ENCODE assay signal across 1 cellular context in the genomic region with DNA sequence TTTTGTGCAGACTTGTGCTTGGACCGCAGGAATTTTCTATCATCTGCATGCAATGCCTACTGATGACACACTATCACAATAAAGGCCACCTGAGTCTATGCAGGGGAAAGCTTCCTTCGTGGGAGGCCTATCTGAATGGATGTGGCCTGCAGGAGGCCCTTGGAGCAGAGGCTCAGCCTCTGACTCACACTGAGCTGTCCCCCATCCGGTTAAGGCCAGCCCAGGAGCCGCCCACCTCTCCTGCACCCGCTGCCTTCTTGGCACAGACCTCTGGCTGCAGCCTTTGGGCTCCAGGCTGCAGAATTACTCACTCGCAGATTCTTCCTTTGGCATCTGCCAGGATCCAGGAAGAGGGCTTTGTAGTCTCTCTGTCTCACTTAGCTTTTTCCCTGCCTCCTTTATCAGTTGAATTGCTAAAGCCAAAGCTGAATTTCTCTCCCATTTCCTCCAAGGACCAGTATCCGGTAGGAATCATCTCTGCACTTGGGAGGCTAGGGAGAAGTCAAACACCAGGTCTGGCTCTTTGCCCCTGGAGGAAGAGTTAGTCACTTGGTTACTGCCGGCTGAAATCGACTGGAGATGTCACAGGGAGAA.
TF ChIP-seq lines count a peak whose summit lies in the region.

No MANE protein-coding gene starts in this region.

TF ChIP-seq in A549, 52 proteins besides CTCF, POLR2A, EP300 and RAD21 (continued from another document):
- no peak for TF ChIP-seq POLR2AphosphoS2 (conservative IDR thresholded peaks at IDR 0.05; ENCODE audit: low read length)
- peak; percentile 92 for TF ChIP-seq FOSL2 (IDR thresholded peaks at IDR 0.05)
- peak; percentile 94 for TF ChIP-seq FOSL2 (CRISPR knock-in tag; IDR thresholded peaks at IDR 0.05)
- TF ChIP-seq NFE2L2 (conservative IDR thresholded peaks at IDR 0.05; ENCODE audit: low read length): no peak
- TF ChIP-seq RCOR1 (IDR thresholded peaks at IDR 0.05; ENCODE audit: low read depth, low read length): no peak
- no peak for TF ChIP-seq HEYL (CRISPR knock-in tag; IDR thresholded peaks at IDR 0.05)
- TF ChIP-seq JUN (IDR thresholded peaks at IDR 0.05): peak; percentile 93 to 95
- TF ChIP-seq, protein P1, sequence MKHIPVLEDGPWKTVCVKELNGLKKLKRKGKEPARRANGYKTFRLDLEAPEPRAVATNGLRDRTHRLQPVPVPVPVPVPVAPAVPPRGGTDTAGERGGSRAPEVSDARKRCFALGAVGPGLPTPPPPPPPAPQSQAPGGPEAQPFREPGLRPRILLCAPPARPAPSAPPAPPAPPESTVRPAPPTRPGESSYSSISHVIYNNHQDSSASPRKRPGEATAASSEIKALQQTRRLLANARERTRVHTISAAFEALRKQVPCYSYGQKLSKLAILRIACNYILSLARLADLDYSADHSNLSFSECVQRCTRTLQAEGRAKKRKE (CRISPR knock-in tag; IDR thresholded peaks at IDR 0.05; ENCODE audit: low read depth): no peak
- TF ChIP-seq NPAS2 (CRISPR knock-in tag; IDR thresholded peaks at IDR 0.05; ENCODE audit: borderline replicate concordance): no peak
- TF ChIP-seq, protein P2, sequence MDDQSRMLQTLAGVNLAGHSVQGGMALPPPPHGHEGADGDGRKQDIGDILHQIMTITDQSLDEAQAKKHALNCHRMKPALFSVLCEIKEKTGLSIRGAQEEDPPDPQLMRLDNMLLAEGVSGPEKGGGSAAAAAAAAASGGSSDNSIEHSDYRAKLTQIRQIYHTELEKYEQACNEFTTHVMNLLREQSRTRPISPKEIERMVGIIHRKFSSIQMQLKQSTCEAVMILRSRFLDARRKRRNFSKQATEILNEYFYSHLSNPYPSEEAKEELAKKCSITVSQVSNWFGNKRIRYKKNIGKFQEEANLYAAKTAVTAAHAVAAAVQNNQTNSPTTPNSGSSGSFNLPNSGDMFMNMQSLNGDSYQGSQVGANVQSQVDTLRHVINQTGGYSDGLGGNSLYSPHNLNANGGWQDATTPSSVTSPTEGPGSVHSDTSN (IDR thresholded peaks at IDR 0.05): peak; percentile 76
- TF ChIP-seq CHD4 (IDR thresholded peaks at IDR 0.05; ENCODE audit: borderline replicate concordance): no peak
- TF ChIP-seq ZSCAN20 (CRISPR knock-in tag; IDR thresholded peaks at IDR 0.05): no peak
- TF ChIP-seq KDM5A (IDR thresholded peaks at IDR 0.05): no peak
- no peak for TF ChIP-seq HOXA7 (CRISPR knock-in tag; IDR thresholded peaks at IDR 0.05)
- TF ChIP-seq ESRRA (IDR thresholded peaks at IDR 0.05; ENCODE audit: borderline replicate concordance, low read length): no peak
- no peak for TF ChIP-seq MYC (IDR thresholded peaks at IDR 0.05; ENCODE audit: borderline replicate concordance, low read length)
- no peak for TF ChIP-seq HOXB5 (CRISPR knock-in tag; IDR thresholded peaks at IDR 0.05)
- no peak for TF ChIP-seq CBX2 (IDR thresholded peaks at IDR 0.05; ENCODE audit: borderline replicate concordance, low read depth)
- no peak for TF ChIP-seq PHF8 (IDR thresholded peaks at IDR 0.05; ENCODE audit: borderline replicate concordance, low read depth)
- TF ChIP-seq, protein P3, sequence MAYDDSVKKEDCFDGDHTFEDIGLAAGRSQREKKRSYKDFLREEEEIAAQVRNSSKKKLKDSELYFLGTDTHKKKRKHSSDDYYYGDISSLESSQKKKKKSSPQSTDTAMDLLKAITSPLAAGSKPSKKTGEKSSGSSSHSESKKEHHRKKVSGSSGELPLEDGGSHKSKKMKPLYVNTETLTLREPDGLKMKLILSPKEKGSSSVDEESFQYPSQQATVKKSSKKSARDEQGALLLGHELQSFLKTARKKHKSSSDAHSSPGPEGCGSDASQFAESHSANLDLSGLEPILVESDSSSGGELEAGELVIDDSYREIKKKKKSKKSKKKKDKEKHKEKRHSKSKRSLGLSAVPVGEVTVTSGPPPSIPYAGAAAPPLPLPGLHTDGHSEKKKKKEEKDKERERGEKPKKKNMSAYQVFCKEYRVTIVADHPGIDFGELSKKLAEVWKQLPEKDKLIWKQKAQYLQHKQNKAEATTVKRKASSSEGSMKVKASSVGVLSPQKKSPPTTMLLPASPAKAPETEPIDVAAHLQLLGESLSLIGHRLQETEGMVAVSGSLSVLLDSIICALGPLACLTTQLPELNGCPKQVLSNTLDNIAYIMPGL (CRISPR knock-in tag; IDR thresholded peaks at IDR 0.05; ENCODE audit: borderline replicate concordance): no peak
- peak; percentile 91; the same call in 1 of the 2 replicates for TF ChIP-seq GATA3 (IDR thresholded peaks at IDR 0.05; ENCODE audit: borderline replicate concordance)
- no peak for TF ChIP-seq TFCP2L1 (CRISPR knock-in tag; IDR thresholded peaks at IDR 0.05)
